27 cellular contexts compared by ENCODE assay signal in genomic region chr2:115234707-115235106, GRCh38.
DNase-seq lines count a peak whose midpoint lies in the region; ATAC-seq, FAIRE-seq and TF ChIP-seq lines count a peak whose summit lies in the region.
"Had no signal": no experiment of that assay in that cellular context is flagged by ENCODE, and none has a peak within 500 bp of the region (broad histone marks: within the 10 kb centered on the region; RNA-seq: fewer than 3 reads in every experiment).

No MANE protein-coding gene starts in this region.

- TF ChIP-seq EP300 in HepG2 (IDR thresholded peaks at IDR 0.05; ENCODE audit: low read depth in 2 of 2, low read length in 2 of 2): no peak
- no peak for TF ChIP-seq EP300 in HepG2 (CRISPR knock-in tag; IDR thresholded peaks at IDR 0.05; ENCODE audit: borderline replicate concordance)

- peaks cover 6% of the 10 kb centered on the region for H3K4me1 Mint-ChIP-seq in nephron progenitor cell
- H3K4me1 Mint-ChIP-seq: B cell had no signal

- TF ChIP-seq CTCF in HepG2 (CRISPR knock-in tag; IDR thresholded peaks at IDR 0.05) (no peak), right lobe of liver (IDR thresholded peaks at IDR 0.05) (no peak), hepatocyte (IDR thresholded peaks at IDR 0.05; ENCODE audit: poor library complexity) (no peak), nephron progenitor cell (IDR thresholded peaks at IDR 0.05) (no peak), coronary artery (IDR thresholded peaks at IDR 0.05) (no peak), body of pancreas (IDR thresholded peaks at IDR 0.05) (no peak)

- WGBS in HepG2 (ENCODE audit: low lambda C conversion rate): 5% methylated on average over 4 of the region's 4 CpGs
- 27% methylated on average over 4 of the region's 4 CpGs for WGBS in right lobe of liver (ENCODE audit: insufficient coverage, low coverage, low lambda C conversion rate, missing lambda C conversion rate)
- WGBS in hepatocyte (ENCODE audit: low lambda C conversion rate, missing lambda C conversion rate): 56% methylated on average over 4 of the region's 4 CpGs
- 9 to 19% methylated on average over 4 of the region's 4 CpGs for WGBS in body of pancreas, 2 donors

- H2AFZ ChIP-seq in HepG2 (ENCODE audit: low read length): no peak overlapping the region
- H2AFZ ChIP-seq in hepatocyte: no peak overlapping the region

- H3K36me3 ChIP-seq in HepG2 (replicated peaks in 1 of 2; ENCODE audit: control insufficient read depth in 1 of 2, insufficient read depth in 2 of 2, low read length in 2 of 2): no peaks in the 10 kb centered on the region
- H3K36me3 ChIP-seq in right lobe of liver: no peaks in the 10 kb centered on the region
- no peaks in the 10 kb centered on the region for H3K36me3 ChIP-seq in hepatocyte (replicated peaks; ENCODE audit: insufficient read depth, low read depth)
- no peaks in the 10 kb centered on the region for H3K36me3 ChIP-seq in body of pancreas (replicated peaks in 1 of 2; ENCODE audit: insufficient read depth in 1 of 2, low read depth in 2 of 2)
- H3K36me3 ChIP-seq: BLaER1 treated with 17β-estradiol and CSF1 and Interleukin-3, amounts not matched to agents 10 nM and 100 nM had no signal

- POLR2A ChIA-PET in HepG2 (lab: Yijun Ruan, JAX): no interaction called here

- in situ Hi-C loops in HepG2 (cut with HindIII; ENCODE audit: extremely low pct_ligation_motif_present, low pct_unique_long_range_greater_than_20kb): no loop called here

- DNase-seq in HepG2 (ENCODE audit: low spot score) (no peak), right lobe of liver (no peak), hepatocyte (ENCODE audit: low spot score) (no peak), nephron progenitor cell (no peak), substantia nigra (lab: John Stamatoyannopoulos, UW) (no peak), coronary artery (ENCODE audit: low spot score) (no peak), body of pancreas (no peak)
- DNase-seq: AML-193; Caco-2; Calu3; CD4-positive, alpha-beta T cell; CD8-positive, alpha-beta T cell; DMS 273 treated with DMSO at 0.1 percent for 48 hours; DMS153; DMS53; DMS79; DND-41; EL; GDM1 had no signal

- peaks cover 11% of the 10 kb centered on the region; the same call in 1 of the 2 replicates for H3K4me1 ChIP-seq in HepG2 (ENCODE audit: insufficient read depth, low read length)
- no peaks in the 10 kb centered on the region for H3K4me1 ChIP-seq in right lobe of liver
- H3K4me1 ChIP-seq in hepatocyte (ENCODE audit: insufficient read depth): peaks cover 12% of the 10 kb centered on the region
- H3K4me1 ChIP-seq in body of pancreas: peaks cover 19% of the 10 kb centered on the region
- H3K4me1 ChIP-seq: A549; BLaER1 treated with 17β-estradiol and CSF1 and Interleukin-3, amounts not matched to agents 10 nM and 100 nM; Caco-2 had no signal

- TF ChIP-seq POLR2A in HepG2 (IDR thresholded peaks at IDR 0.05; ENCODE audit: insufficient read depth in 1 of 2, low read depth in 2 of 2, low read length in 2 of 2) (no peak), right lobe of liver (IDR thresholded peaks at IDR 0.05) (no peak), body of pancreas (IDR thresholded peaks at IDR 0.05) (no peak)

- H3K9ac ChIP-seq in HepG2 (ENCODE audit: insufficient read depth, low read depth, low read length): no peak overlapping the region
- H3K9ac ChIP-seq: BLaER1 treated with 17β-estradiol and CSF1 and Interleukin-3, amounts not matched to agents 10 nM and 100 nM had no signal

- CTCF ChIA-PET in HepG2 (lab: Yijun Ruan, JAX; ENCODE audit: low intra/inter-chr PET ratio, low total read pairs): no interaction called here

- H3K27me3 ChIP-seq in HepG2 (ENCODE audit: control insufficient read depth in 1 of 2, insufficient read depth in 2 of 2, low read length in 2 of 2): no peaks in the 10 kb centered on the region
- no peaks in the 10 kb centered on the region for H3K27me3 ChIP-seq in right lobe of liver
- H3K27me3 ChIP-seq in hepatocyte: no peaks in the 10 kb centered on the region
- no peaks in the 10 kb centered on the region for H3K27me3 ChIP-seq in body of pancreas
- H3K27me3 ChIP-seq: BLaER1 treated with 17β-estradiol and CSF1 and Interleukin-3, amounts not matched to agents 10 nM and 100 nM had no signal

- FAIRE-seq in HepG2 (lab: Jason Lieb, UNC): no peak
- FAIRE-seq: A549, GM12878, GM12892, GM18507 had no signal

- no peaks in the 10 kb centered on the region for H3K27me3 Mint-ChIP-seq in nephron progenitor cell (ENCODE audit: low read depth, poor library complexity)
- H3K27me3 Mint-ChIP-seq: B cell; CD4-positive, alpha-beta T cell had no signal

- H3K4me3 ChIP-seq in HepG2 (replicated peaks in 1 of 3; ENCODE audit: insufficient read depth in 1 of 3, low read depth in 2 of 3, low read length in 3 of 3) (no peak overlapping the region), right lobe of liver (no peak overlapping the region), hepatocyte (no peak overlapping the region), coronary artery (no peak overlapping the region), body of pancreas (no peak overlapping the region)
- H3K4me3 ChIP-seq: A549; BLaER1 treated with 17β-estradiol and CSF1 and Interleukin-3, amounts not matched to agents 10 nM and 100 nM; GM12878 had no signal

- H3K9me3 Mint-ChIP-seq in nephron progenitor cell: peaks cover 9% of the 10 kb centered on the region

- H3K36me3 Mint-ChIP-seq in nephron progenitor cell (ENCODE audit: low read depth): no peaks in the 10 kb centered on the region
- H3K36me3 Mint-ChIP-seq: CD8-positive, alpha-beta T cell had no signal

- H3K27ac ChIP-seq in HepG2 (ENCODE audit: extremely low read length, insufficient read depth, low read length) (peak overlapping the region; percentile 37), right lobe of liver (no peak overlapping the region), hepatocyte (peak overlapping the region; percentile 60), substantia nigra (ENCODE audit: low read depth, low read length, poor library complexity, severe bottlenecking) (no peak overlapping the region), coronary artery (no peak overlapping the region), body of pancreas (peak overlapping the region in 2 of 4 donors; percentile 18 to 50)
- H3K27ac ChIP-seq: 22Rv1; A549; BLaER1 treated with 17β-estradiol and CSF1 and Interleukin-3, amounts not matched to agents 10 nM and 100 nM; C4-2B had no signal

- H3K79me2 ChIP-seq in HepG2 (ENCODE audit: insufficient read depth, low read length) (no peaks in the 10 kb centered on the region), hepatocyte (no peaks in the 10 kb centered on the region)

- H3K9me2 ChIP-seq in hepatocyte (replicated peaks; ENCODE audit: insufficient read depth): no peaks in the 10 kb centered on the region

- H3K4me2 ChIP-seq in HepG2 (ENCODE audit: low read depth, low read length) (0 out of 2 replicates have a peak overlapping the region, but pooled peaks have one; percentile 10), hepatocyte (peak overlapping the region; percentile 44)
- H3K4me2 ChIP-seq: A549; BLaER1 treated with 17β-estradiol and CSF1 and Interleukin-3, amounts not matched to agents 10 nM and 100 nM had no signal

- TF ChIP-seq RAD21 in HepG2 (CRISPR knock-in tag; IDR thresholded peaks at IDR 0.05): no peak

- H3K9me3 ChIP-seq in HepG2 (ENCODE audit: low read length): peaks cover 90% of the 10 kb centered on the region
- no peaks in the 10 kb centered on the region for H3K9me3 ChIP-seq in right lobe of liver
- no peaks in the 10 kb centered on the region for H3K9me3 ChIP-seq in hepatocyte (ENCODE audit: low read depth)
- H3K9me3 ChIP-seq in body of pancreas: no peaks in the 10 kb centered on the region
- H3K9me3 ChIP-seq: A549; BLaER1 treated with 17β-estradiol and CSF1 and Interleukin-3, amounts not matched to agents 10 nM and 100 nM; Caco-2 had no signal

- peak overlapping the region; percentile 74 for H3K27ac Mint-ChIP-seq in nephron progenitor cell
- H3K27ac Mint-ChIP-seq: B cell; CD4-positive, alpha-beta T cell; CD8-positive, alpha-beta T cell had no signal

- intact Hi-C loops in HepG2 (cut with micrococcal nuclease; ENCODE audit: unreplicated experiment) (no loop called here), right lobe of liver (cut with DNase I) (no loop called here), body of pancreas (cut with DNase I) (no loop called here)

- H3K4me3 Mint-ChIP-seq in nephron progenitor cell: no peak overlapping the region
- H3K4me3 Mint-ChIP-seq: B cell; CD4-positive, alpha-beta T cell; CD8-positive, alpha-beta T cell had no signal

- ATAC-seq in HepG2 (no peak), right lobe of liver (no peak), body of pancreas (no peak)
- ATAC-seq: A549; CD8-positive, alpha-beta T cell; GM12878 had no signal

- H4K20me1 ChIP-seq in HepG2 (ENCODE audit: insufficient read depth, low read length): no peaks in the 10 kb centered on the region
- no peaks in the 10 kb centered on the region for H4K20me1 ChIP-seq in hepatocyte (ENCODE audit: insufficient read depth, poor library complexity, severe bottlenecking)
- H4K20me1 ChIP-seq: BLaER1 treated with 17β-estradiol and CSF1 and Interleukin-3, amounts not matched to agents 10 nM and 100 nM had no signal

- BruUV-seq in HepG2 (replicated peaks; lab: Mats Ljungman, UMichigan): no TSS peak

TF ChIP-seq in HepG2, 621 proteins besides CTCF, POLR2A, EP300 and RAD21:
- TF ChIP-seq ARHGAP35 (CRISPR knock-in tag; IDR thresholded peaks at IDR 0.05; ENCODE audit: borderline replicate concordance) (no peak), ARID3A (IDR thresholded peaks at IDR 0.05; ENCODE audit: low read depth, low read length) (no peak), ZFP1 (CRISPR knock-in tag; IDR thresholded peaks at IDR 0.05) (no peak)
TF ChIP-seq in HepG2: peak in this region for 0.

Comparison
In these comparisons a context has a peak if more than half of its experiments do, and no peak if none do; other contexts are left out.
1. H3K27ac ChIP-seq: peak in HepG2 (single experiment) and hepatocyte (single experiment); none in right lobe of liver (0 of 3), substantia nigra (single experiment) and coronary artery (0 of 2).